14 cellular contexts compared by ENCODE assay signal in genomic region chr15:57452090-57452754, GRCh38.
DNase-seq lines count a peak whose midpoint lies in the region; ATAC-seq and TF ChIP-seq lines count a peak whose summit lies in the region.
"Had no signal": no experiment of that assay in that cellular context is flagged by ENCODE, and none has a peak within 500 bp of the region (broad histone marks: within the 10 kb centered on the region; RNA-seq: fewer than 3 reads in every experiment).

No MANE protein-coding gene starts in this region.

- H3K27ac ChIP-seq in VCaP (peak overlapping the region; percentile 66), left lung (no peak overlapping the region), upper lobe of right lung (no peak overlapping the region), aorta (ENCODE audit: low read depth in 1 of 2, low read length in 2 of 2) (no peak overlapping the region)
- H3K27ac ChIP-seq: C4-2B had no signal

- H3K4me1 ChIP-seq in left lung (no peaks in the 10 kb centered on the region), upper lobe of right lung (no peaks in the 10 kb centered on the region), aorta (ENCODE audit: control insufficient read depth in 1 of 2, insufficient read depth in 2 of 2, low read length in 2 of 2) (peaks cover 0 to 1% of the 10 kb centered on the region in 2 donors)
- H3K4me1 ChIP-seq: BE2C had no signal

- TF ChIP-seq CTCF in VCaP (conservative IDR thresholded peaks at IDR 0.05) = no peak
- no peak for TF ChIP-seq CTCF in left lung (IDR thresholded peaks at IDR 0.05)
- TF ChIP-seq CTCF in nephron (IDR thresholded peaks at IDR 0.05; ENCODE audit: unreplicated experiment in 3 of 3) = no peak
- TF ChIP-seq CTCF in upper lobe of right lung (IDR thresholded peaks at IDR 0.05) = no peak

- H3K4me3 Mint-ChIP-seq in nephron = no peak overlapping the region
- H3K4me3 Mint-ChIP-seq: CD4-positive, alpha-beta memory T cell; GM23338 had no signal

- DNase-seq in left lung (no peak), upper lobe of right lung (no peak), aorta (no peak)
- DNase-seq in activated CD4-positive, alpha-beta T cell treated with anti-CD3 and anti-CD28 coated beads for 4 hours = no peak
- DNase-seq: BE2C; CD4-positive, alpha-beta memory T cell; DMS79; H7 had no signal

- WGBS in aorta, 2 donors = 55 to 63% methylated on average over 11 of the region's 11 CpGs

- H3K4me3 ChIP-seq in left lung = no peak overlapping the region
- no peak overlapping the region for H3K4me3 ChIP-seq in upper lobe of right lung
- no peak overlapping the region for H3K4me3 ChIP-seq in aorta (ENCODE audit: low read length in 2 of 2)
- H3K4me3 ChIP-seq: GM12878, GM23338 had no signal

- no peaks in the 10 kb centered on the region for H3K9me3 ChIP-seq in left lung
- H3K9me3 ChIP-seq in upper lobe of right lung = no peaks in the 10 kb centered on the region
- H3K9me3 ChIP-seq in aorta (ENCODE audit: control insufficient read depth, low read length) = no peaks in the 10 kb centered on the region
- H3K9me3 ChIP-seq: BE2C had no signal

- H3K36me3 ChIP-seq in left lung (no peaks in the 10 kb centered on the region), upper lobe of right lung (no peaks in the 10 kb centered on the region), aorta (ENCODE audit: control insufficient read depth in 1 of 2, insufficient read depth in 2 of 2, low read length in 1 of 2) (no peaks in the 10 kb centered on the region)
- H3K36me3 ChIP-seq: BE2C had no signal

- no peaks in the 10 kb centered on the region for H3K27me3 Mint-ChIP-seq in nephron (ENCODE audit: low read depth)

- peaks cover 34% of the 10 kb centered on the region for H3K36me3 Mint-ChIP-seq in nephron (ENCODE audit: low read depth)
- H3K36me3 Mint-ChIP-seq: CD4-positive, alpha-beta memory T cell had no signal

- H3K27me3 ChIP-seq in left lung (no peaks in the 10 kb centered on the region), upper lobe of right lung (no peaks in the 10 kb centered on the region), aorta (ENCODE audit: control insufficient read depth in 1 of 2, insufficient read depth in 2 of 2, low read length in 1 of 2) (no peaks in the 10 kb centered on the region)

- peaks cover 10% of the 10 kb centered on the region for H3K4me1 Mint-ChIP-seq in nephron
- H3K4me1 Mint-ChIP-seq: CD4-positive, alpha-beta memory T cell; GM23338 had no signal

- peak; percentile 79 for ATAC-seq in left lung
- ATAC-seq in upper lobe of right lung = peak; percentile 71
- ATAC-seq in GM18519 (IDR thresholded peaks at IDR 0.05; ENCODE audit: low FRiP score, unreplicated experiment) = no peak
- ATAC-seq in aorta (ENCODE audit: low FRiP score) = no peak
- ATAC-seq: GM12878, GM23338 had no signal

- intact Hi-C loops in left lung (cut with DNase I) (no loop called here), upper lobe of right lung (cut with DNase I) (no loop called here), aorta (cut with DNase I) (no loop called here)

- peaks cover 3% of the 10 kb centered on the region for H3K9me3 Mint-ChIP-seq in nephron
- H3K9me3 Mint-ChIP-seq: CD4-positive, alpha-beta memory T cell; GM23338 had no signal

- peak overlapping the region; percentile 37 to 75 (median 55) for H3K27ac Mint-ChIP-seq in nephron
- H3K27ac Mint-ChIP-seq: CD4-positive, alpha-beta memory T cell; GM23338 had no signal

Comparison
In these comparisons a context has a peak if more than half of its experiments do, and no peak if none do; other contexts are left out.
1. ATAC-seq: peak in left lung (single experiment) and upper lobe of right lung (single experiment); none in GM18519 (single experiment) and aorta (single experiment).